8 cellular contexts compared by ENCODE assay signal in genomic region chr15:93087825-93088199, GRCh38. TPM values are rescaled to one million over a fixed set of nuclear protein-coding genes. Genes with fewer than 3 reads are reported as not detected.
A peak's percentile ranks its signal among the peaks of the same experiment; 100 is the strongest.
DNase-seq lines count a peak whose midpoint lies in the region; ATAC-seq and TF ChIP-seq lines count a peak whose summit lies in the region.

No MANE protein-coding gene starts in this region.

- DNase-seq in AG09309 (ENCODE audit: low read depth) = no peak
- DNase-seq in RWPE2 (ENCODE audit: low spot score) = no peak
- peak; percentile 81 for DNase-seq in activated naive CD4-positive, alpha-beta T cell treated with anti-CD3 and anti-CD28 coated beads, Interleukin-2, amount 10 ng/mL, durations not matched to agents 7 days and 5 days
- DNase-seq in head of caudate nucleus = peak in 41 of 42 donors; percentile 52 to 88 (median 77)
- DNase-seq in osteocyte (ENCODE audit: extremely low spot score, unreplicated experiment) = no peak
- DNase-seq in thyroid gland = peak; percentile 59 to 65

- TF ChIP-seq RAD21 in Ishikawa (IDR thresholded peaks at IDR 0.05; ENCODE audit: low read depth) = peak; percentile 86

- TF ChIP-seq CTCF in AG09309 (IDR thresholded peaks at IDR 0.05; ENCODE audit: control insufficient read depth, insufficient read depth, low read depth, low read length, missing control alignments) (peak; percentile 82), RWPE2 (IDR thresholded peaks at IDR 0.05; ENCODE audit: poor library complexity, severe bottlenecking) (peak; percentile 99), osteocyte (IDR thresholded peaks at IDR 0.05) (peak; percentile 94), thyroid gland (IDR thresholded peaks at IDR 0.05) (peak in 5 of 6 experiments; percentile 52 to 93 (median 73))

- TF ChIP-seq POLR2A in thyroid gland (IDR thresholded peaks at IDR 0.05) = no peak

- TF ChIP-seq EP300 in Ishikawa (IDR thresholded peaks at IDR 0.05; ENCODE audit: borderline replicate concordance) = no peak

- H3K4me1 Mint-ChIP-seq in activated naive CD4-positive, alpha-beta T cell treated with anti-CD3 and anti-CD28 coated beads, Interleukin-2, amount 10 ng/mL, durations not matched to agents 7 days and 5 days = peaks cover 11% of the 10 kb centered on the region
- H3K4me1 Mint-ChIP-seq in osteocyte (ENCODE audit: unreplicated experiment) = peaks cover 14% of the 10 kb centered on the region

- H3K4me1 ChIP-seq in RWPE2 (ENCODE audit: insufficient read depth, poor library complexity, severe bottlenecking) = no peaks in the 10 kb centered on the region
- peaks cover 0 to 18% of the 10 kb centered on the region in 2 donors for H3K4me1 ChIP-seq in thyroid gland

- no peaks in the 10 kb centered on the region for H3K36me3 ChIP-seq in RWPE2 (ENCODE audit: low read depth)
- no peaks in the 10 kb centered on the region for H3K36me3 ChIP-seq in thyroid gland

- H3K36me3 Mint-ChIP-seq in activated naive CD4-positive, alpha-beta T cell treated with anti-CD3 and anti-CD28 coated beads, Interleukin-2, amount 10 ng/mL, durations not matched to agents 7 days and 5 days = no peaks in the 10 kb centered on the region
- H3K36me3 Mint-ChIP-seq in osteocyte (ENCODE audit: unreplicated experiment) = no peaks in the 10 kb centered on the region

- H3K27me3 Mint-ChIP-seq in activated naive CD4-positive, alpha-beta T cell treated with anti-CD3 and anti-CD28 coated beads, Interleukin-2, amount 10 ng/mL, durations not matched to agents 7 days and 5 days = peaks cover 44% of the 10 kb centered on the region
- H3K27me3 Mint-ChIP-seq in osteocyte (ENCODE audit: unreplicated experiment) = peaks cover 66% of the 10 kb centered on the region

- H3K27ac ChIP-seq in RWPE2 (ENCODE audit: poor library complexity, severe bottlenecking) = no peak overlapping the region
- H3K27ac ChIP-seq in thyroid gland = no peak overlapping the region

- intact Hi-C loops in head of caudate nucleus (cut with DNase I) = no loop called here
- intact Hi-C loops in thyroid gland (cut with DNase I) = no loop called here

- no peaks in the 10 kb centered on the region for H3K9me3 Mint-ChIP-seq in activated naive CD4-positive, alpha-beta T cell treated with anti-CD3 and anti-CD28 coated beads, Interleukin-2, amount 10 ng/mL, durations not matched to agents 7 days and 5 days
- H3K9me3 Mint-ChIP-seq in osteocyte (ENCODE audit: unreplicated experiment) = no peaks in the 10 kb centered on the region

- H3K27me3 ChIP-seq in RWPE2 (ENCODE audit: insufficient read depth, poor library complexity, severe bottlenecking) (peaks cover 71% of the 10 kb centered on the region), thyroid gland (no peaks in the 10 kb centered on the region)

- H3K9me3 ChIP-seq in RWPE2 (ENCODE audit: severe bottlenecking) (no peaks in the 10 kb centered on the region), thyroid gland (no peaks in the 10 kb centered on the region)

- ATAC-seq in GM19035 (IDR thresholded peaks at IDR 0.05; ENCODE audit: unreplicated experiment) (peak; percentile 77), RWPE2 (ENCODE audit: low read depth) (peak; percentile 61)

- CTCF ChIA-PET in activated naive CD4-positive, alpha-beta T cell treated with anti-CD3 and anti-CD28 coated beads, Interleukin-2, amount 10 ng/mL, durations not matched to agents 7 days and 5 days (lab: Charles Lee) = interaction anchor here (0.7 to 2.5 kb wide), 29 partner anchors 9 to 1038 kb away, joined by 3 to 19 read pairs (median 4); no protein-coding TSS in a partner anchor

- peak overlapping the region; percentile 61 for H3K4me3 Mint-ChIP-seq in activated naive CD4-positive, alpha-beta T cell treated with anti-CD3 and anti-CD28 coated beads, Interleukin-2, amount 10 ng/mL, durations not matched to agents 7 days and 5 days
- peak overlapping the region; percentile 75 for H3K4me3 Mint-ChIP-seq in osteocyte (ENCODE audit: unreplicated experiment)

- WGBS in thyroid gland, 2 donors = 2 to 4% methylated on average over 11 to 14 of the region's 14 CpGs

- H3K27ac Mint-ChIP-seq in activated naive CD4-positive, alpha-beta T cell treated with anti-CD3 and anti-CD28 coated beads, Interleukin-2, amount 10 ng/mL, durations not matched to agents 7 days and 5 days = no peak overlapping the region
- H3K27ac Mint-ChIP-seq in osteocyte (ENCODE audit: unreplicated experiment) = no peak overlapping the region

- H3K4me3 ChIP-seq in AG09309 (ENCODE audit: control insufficient read depth, low read depth, low read length) (no peak overlapping the region), RWPE2 (ENCODE audit: severe bottlenecking) (peak overlapping the region; percentile 25), thyroid gland (replicated peaks in 1 of 3) (peak overlapping the region in 1 of 3 donors; percentile 34)

TF ChIP-seq in Ishikawa, 13 proteins besides CTCF, POLR2A, EP300 and RAD21:
- TF ChIP-seq YY1 (IDR thresholded peaks at IDR 0.05; ENCODE audit: low read depth) (no peak), TCF12 (IDR thresholded peaks at IDR 0.05; ENCODE audit: low read depth) (no peak), USF1 (IDR thresholded peaks at IDR 0.05) (no peak), ZBTB7A (IDR thresholded peaks at IDR 0.05; ENCODE audit: low read depth) (no peak), EGR1 (IDR thresholded peaks at IDR 0.05) (no peak), MAX (IDR thresholded peaks at IDR 0.05) (no peak), TEAD4 (IDR thresholded peaks at IDR 0.05) (no peak), CEBPB (IDR thresholded peaks at IDR 0.05) (no peak), REST (IDR thresholded peaks at IDR 0.05; ENCODE audit: low read depth) (no peak), TAF1 (IDR thresholded peaks at IDR 0.05; ENCODE audit: low read depth) (no peak), FOXM1 (IDR thresholded peaks at IDR 0.05; ENCODE audit: borderline replicate concordance, low read depth) (no peak), NFIC (IDR thresholded peaks at IDR 0.05) (no peak)
TF ChIP-seq in Ishikawa: peak in this region for 0.

RNA-seq across cellular contexts. Expression of gene RGMA, which starts 1.2 kb away (rescaled TPM):
- total RNA-seq in osteocyte (12.4 and 13.7 TPM in 2 replicates), thyroid gland (10 to 100 TPM in 1 of 4 donors, 1 to 10 TPM in 3; 2.4 to 10.3 (median 6.0) TPM)

Comparison
In these comparisons a context has a peak if more than half of its experiments do, and no peak if none do; other contexts are left out.
1. DNase-seq: peak in activated naive CD4-positive, alpha-beta T cell treated with anti-CD3 and anti-CD28 coated beads, Interleukin-2, amount 10 ng/mL, durations not matched to agents 7 days and 5 days (single experiment), head of caudate nucleus (41 of 42) and thyroid gland (2 of 2); none in AG09309 (single experiment), RWPE2 (single experiment) and osteocyte (single experiment).
2. Peak in every context shown above with its lines, with median percentiles within 50 percentile points of each other: CTCF ChIP-seq.